19 cellular contexts compared by ENCODE assay signal in the genomic region with DNA sequence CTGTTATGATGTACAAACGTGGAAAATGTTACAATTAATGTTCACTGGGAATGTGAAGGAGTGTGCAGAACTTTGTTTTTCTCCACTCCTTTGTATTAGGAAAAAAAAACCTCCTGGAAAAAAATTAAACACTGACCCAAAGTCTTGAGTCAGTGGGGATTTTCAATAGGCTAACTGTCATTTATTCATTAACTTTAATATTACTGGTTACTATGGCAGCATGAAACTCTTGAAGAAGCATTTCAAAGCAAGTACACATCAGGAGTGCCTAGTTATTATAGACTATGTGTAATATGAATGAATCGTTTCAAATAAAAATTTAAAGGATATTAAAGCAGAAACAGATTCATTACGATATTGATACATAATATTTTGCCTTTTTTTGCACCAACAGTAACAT.
DNase-seq lines count a peak whose midpoint lies in the region; ATAC-seq and TF ChIP-seq lines count a peak whose summit lies in the region.
"Had no signal": no experiment of that assay in that cellular context is flagged by ENCODE, and none has a peak within 500 bp of the region (broad histone marks: within the 10 kb centered on the region; RNA-seq: fewer than 3 reads in every experiment).

No MANE protein-coding gene starts in this region.

- H3K27ac Mint-ChIP-seq in osteocyte (ENCODE audit: unreplicated experiment): peak overlapping the region; percentile 14
- H3K27ac Mint-ChIP-seq: B cell; immature natural killer cell; stimulated activated naive CD8-positive, alpha-beta T cell treated with anti-CD3 and anti-CD28 coated beads, Interleukin-15, amount 100 ng/mL, for 72 hours; type B pancreatic cell had no signal

- ATAC-seq in GM18909 (IDR thresholded peaks at IDR 0.05; ENCODE audit: poor library complexity, unreplicated experiment) (peak; percentile 81), HG02840 (IDR thresholded peaks at IDR 0.05; ENCODE audit: low FRiP score, unreplicated experiment) (peak; percentile 64), HG03457 (IDR thresholded peaks at IDR 0.05; ENCODE audit: unreplicated experiment) (peak; percentile 62), HG03025 (IDR thresholded peaks at IDR 0.05; ENCODE audit: low FRiP score, unreplicated experiment) (no peak)
- ATAC-seq: SK-N-SH treated with all-trans-retinoic acid at 6 μM for 48 hours; stimulated activated naive CD8-positive, alpha-beta T cell treated with anti-CD3 and anti-CD28 coated beads, Interleukin-15, amount 100 ng/mL, for 72 hours had no signal

- H3K27me3 Mint-ChIP-seq in osteocyte (ENCODE audit: unreplicated experiment): no peaks in the 10 kb centered on the region
- H3K27me3 Mint-ChIP-seq: B cell; stimulated activated naive CD8-positive, alpha-beta T cell treated with anti-CD3 and anti-CD28 coated beads, Interleukin-15, amount 100 ng/mL, for 72 hours; type B pancreatic cell had no signal

- DNase-seq in osteocyte (ENCODE audit: extremely low spot score, unreplicated experiment): no peak
- DNase-seq in NCI-H1436 treated with DMSO at 0.1 percent for 48 hours (lab: John Stamatoyannopoulos, UW): no peak
- no peak for DNase-seq in germinal center (ENCODE audit: low spot score)
- DNase-seq: activated CD4-positive, alpha-beta T cell treated with anti-CD3 and anti-CD28 coated beads, Interleukin-2, amount 50 U/mL, for 4 hours; activated gamma-delta T cell; immature natural killer cell; IMR-90; NCI-H1417; NCI-H2107; NCI-H524; stimulated activated CD4-positive, alpha-beta T cell treated with anti-CD3 and anti-CD28 coated beads, Interleukin-4, amount 100 ng/mL, for 24 hours; stimulated activated naive CD8-positive, alpha-beta T cell treated with anti-CD3 and anti-CD28 coated beads, Interleukin-15, amount 100 ng/mL, for 72 hours had no signal

- TF ChIP-seq CTCF in osteocyte (IDR thresholded peaks at IDR 0.05): no peak

- no peak overlapping the region for H3K4me3 Mint-ChIP-seq in osteocyte (ENCODE audit: unreplicated experiment)
- H3K4me3 Mint-ChIP-seq: B cell; immature natural killer cell; stimulated activated naive CD8-positive, alpha-beta T cell treated with anti-CD3 and anti-CD28 coated beads, Interleukin-15, amount 100 ng/mL, for 72 hours; type B pancreatic cell had no signal

- H3K4me1 Mint-ChIP-seq in osteocyte (ENCODE audit: unreplicated experiment): peaks cover 36% of the 10 kb centered on the region
- H3K4me1 Mint-ChIP-seq: B cell; immature natural killer cell; stimulated activated naive CD8-positive, alpha-beta T cell treated with anti-CD3 and anti-CD28 coated beads, Interleukin-15, amount 100 ng/mL, for 72 hours had no signal

- no peaks in the 10 kb centered on the region for H3K9me3 Mint-ChIP-seq in osteocyte (ENCODE audit: unreplicated experiment)
- H3K9me3 Mint-ChIP-seq: immature natural killer cell; stimulated activated naive CD8-positive, alpha-beta T cell treated with anti-CD3 and anti-CD28 coated beads, Interleukin-15, amount 100 ng/mL, for 72 hours; type B pancreatic cell had no signal

- no peaks in the 10 kb centered on the region for H3K36me3 Mint-ChIP-seq in osteocyte (ENCODE audit: unreplicated experiment)
- H3K36me3 Mint-ChIP-seq: type B pancreatic cell had no signal
